13 cellular contexts compared by ENCODE assay signal in genomic region chr9:99465231-99465891, GRCh38.
A peak's percentile ranks its signal among the peaks of the same experiment; 100 is the strongest.
DNase-seq lines count a peak whose midpoint lies in the region; ATAC-seq and TF ChIP-seq lines count a peak whose summit lies in the region.
"Had no signal": no experiment of that assay in that cellular context is flagged by ENCODE, and none has a peak within 500 bp of the region (broad histone marks: within the 10 kb centered on the region; RNA-seq: fewer than 3 reads in every experiment).

No MANE protein-coding gene starts in this region.

- no peak overlapping the region for H3K4me3 ChIP-seq in gastroesophageal sphincter
- H3K4me3 ChIP-seq in retinal pigment epithelial cell (ENCODE audit: low read length): no peak overlapping the region
- no peak overlapping the region for H3K4me3 ChIP-seq in OCI-LY7 (ENCODE audit: low read depth, low read length, poor library complexity, severe bottlenecking)

- no peak overlapping the region for H3K4me2 ChIP-seq in OCI-LY7 (ENCODE audit: low read length)

- POLR2A ChIA-PET in OCI-LY7 (lab: Charles Lee): no interaction called here

- H3K4me1 ChIP-seq in gastroesophageal sphincter (peaks cover 0 to 15% (median 0%) of the 10 kb centered on the region in 3 donors), OCI-LY7 (ENCODE audit: insufficient read depth, low read length, poor library complexity, severe bottlenecking) (no peaks in the 10 kb centered on the region)

- intact Hi-C loops in OCI-LY7 (cut with micrococcal nuclease; ENCODE audit: unreplicated experiment): no loop called here

- H2AFZ ChIP-seq in OCI-LY7 (ENCODE audit: low read length): no peak overlapping the region

- H3K79me2 ChIP-seq in OCI-LY7 (ENCODE audit: insufficient read depth, low read depth, low read length): no peaks in the 10 kb centered on the region

- no peak for TF ChIP-seq CTCF in gastroesophageal sphincter (IDR thresholded peaks at IDR 0.05)
- no peak for TF ChIP-seq CTCF in retinal pigment epithelial cell (conservative IDR thresholded peaks at IDR 0.05; ENCODE audit: low read depth, low read length)
- no peak for TF ChIP-seq CTCF in OCI-LY7 (conservative IDR thresholded peaks at IDR 0.05; ENCODE audit: low read length)

- H3K9me3 ChIP-seq in gastroesophageal sphincter (no peaks in the 10 kb centered on the region), OCI-LY7 (ENCODE audit: low read length) (no peaks in the 10 kb centered on the region)

- H3K27ac ChIP-seq in gastroesophageal sphincter: peak overlapping the region; percentile 52 to 67 (median 61)
- H3K27ac ChIP-seq in OCI-LY7 (ENCODE audit: low read depth, low read length, poor library complexity, severe bottlenecking): no peak overlapping the region

- H3K36me3 ChIP-seq in gastroesophageal sphincter (no peaks in the 10 kb centered on the region), OCI-LY7 (ENCODE audit: insufficient read depth, low read length) (no peaks in the 10 kb centered on the region)

- TF ChIP-seq POLR2A in gastroesophageal sphincter (IDR thresholded peaks at IDR 0.05): no peak

- H3K9me2 ChIP-seq in OCI-LY7 (ENCODE audit: insufficient read depth, low read length): no peaks in the 10 kb centered on the region

- TF ChIP-seq EP300 in gastroesophageal sphincter (IDR thresholded peaks at IDR 0.05): no peak

- H4K20me1 ChIP-seq in OCI-LY7 (ENCODE audit: insufficient read depth, low read length): no peaks in the 10 kb centered on the region

- 30 to 51% methylated on average over 3 to 5 of the region's 7 CpGs for WGBS in gastroesophageal sphincter (ENCODE audit: low coverage in 1 of 2), 2 donors

- H3K27me3 ChIP-seq in gastroesophageal sphincter: no peaks in the 10 kb centered on the region

- ATAC-seq in gastroesophageal sphincter (peak; percentile 44), GM21576 (IDR thresholded peaks at IDR 0.05; ENCODE audit: unreplicated experiment) (no peak)
- ATAC-seq: natural killer cell treated with Interleukin-12 subunit alpha and Interleukin-12 subunit beta and Interleukin-15 and Interleukin-18, amount 100 ng/mL, for 72 hours; T-cell had no signal

- CTCF ChIA-PET in OCI-LY7 (lab: Charles Lee; ENCODE audit: unreplicated experiment): no interaction called here

- no TSS peak for BruUV-seq in OCI-LY7 (replicated peaks; lab: Mats Ljungman, UMichigan)

- DNase-seq in EH (ENCODE audit: low read depth): peak; percentile 82
- peak; percentile 94 for DNase-seq in NCI-H82 (lab: John Stamatoyannopoulos, UW)
- peak; percentile 97 for DNase-seq in retinal pigment epithelial cell (ENCODE audit: low read depth)
- DNase-seq in OCI-LY7 (ENCODE audit: low spot score): no peak
- DNase-seq in HT-29 (ENCODE audit: low spot score): no peak
- no peak for DNase-seq in NCI-H2227 (lab: John Stamatoyannopoulos, UW; ENCODE audit: unreplicated experiment)
- DNase-seq: activated CD4-positive, alpha-beta T cell treated with anti-CD3 and anti-CD28 coated beads, Interleukin-2, amount 10 ng/mL, durations not matched to agents 24 days and 14 days; CD4-positive, CD25-positive, alpha-beta regulatory T cell; stimulated activated CD4-positive, alpha-beta T cell treated with anti-CD3 and anti-CD28 coated beads, Interleukin-12 subunit alpha, Interleukin-12 subunit beta, amount 100 ng/mL, for 4 hours; T-cell had no signal

Comparison
In these comparisons a context has a peak if more than half of its experiments do, and no peak if none do; other contexts are left out.
1. DNase-seq: peak in EH (single experiment), NCI-H82 (single experiment) and retinal pigment epithelial cell (single experiment); none in OCI-LY7 (single experiment), HT-29 (single experiment) and NCI-H2227 (single experiment).